1 cellular context compared by ENCODE assay signal in the genomic region with DNA sequence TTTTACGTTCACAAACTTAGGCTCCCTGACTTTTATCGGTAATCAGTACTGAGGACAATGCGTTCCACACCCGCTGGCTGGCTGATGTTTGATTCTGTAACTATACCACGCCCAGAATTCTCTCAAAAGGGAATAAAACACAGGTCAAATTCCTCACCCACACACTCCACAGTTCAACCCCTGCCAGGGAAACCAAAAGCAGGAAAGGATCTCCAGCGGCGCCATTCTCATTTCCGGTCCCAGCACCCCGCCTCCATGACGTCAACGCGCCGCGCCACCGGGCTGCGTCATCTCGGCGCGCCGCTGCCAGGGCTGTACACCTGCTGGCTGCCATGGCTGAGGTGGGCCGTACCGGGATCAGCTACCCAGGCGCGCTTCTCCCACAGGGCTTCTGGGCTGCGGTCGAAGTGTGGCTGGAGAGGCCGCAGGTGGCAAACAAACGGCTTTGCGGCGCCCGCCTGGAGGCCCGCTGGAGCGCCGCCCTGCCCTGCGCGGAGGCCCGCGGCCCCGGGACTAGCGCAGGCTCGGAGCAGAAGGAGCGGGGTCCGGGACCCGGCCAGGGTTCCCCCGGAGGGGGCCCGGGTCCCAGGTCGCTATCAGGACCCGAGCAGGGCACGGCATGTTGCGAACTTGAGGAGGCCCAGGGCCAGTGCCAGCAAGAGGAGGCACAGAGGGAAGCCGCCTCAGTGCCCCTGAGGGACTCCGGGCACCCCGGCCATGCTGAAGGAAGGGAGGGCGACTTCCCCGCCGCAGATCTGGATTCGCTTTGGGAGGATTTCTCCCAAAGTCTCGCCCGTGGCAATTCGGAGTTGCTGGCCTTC.
TF ChIP-seq lines count a peak whose summit lies in the region.

ACOX3 (minus strand) TSS at position 233 of the 821 bp plus-strand sequence. CDS start 24,202 bp downstream, outside the sequence.
TRMT44 (plus strand) TSS at position 287 of the 821 bp plus-strand sequence; CDS start at position 333, 46 bp downstream.

TF ChIP-seq in IMR-90, 13 proteins besides CTCF, POLR2A, EP300 and RAD21 (continued from another document):
- TF ChIP-seq MXI1 (IDR thresholded peaks at IDR 0.05; ENCODE audit: borderline replicate concordance, low read depth, low read length): peak; percentile 98
- no peak for TF ChIP-seq FOS (IDR thresholded peaks at IDR 0.05; ENCODE audit: low read depth, low read length)
